In genomic region chr19:42996161-42996560, GRCh38 we compare ENCODE assay signal across 26 cellular contexts. TPM values are rescaled to one million over a fixed set of nuclear protein-coding genes. Genes with fewer than 3 reads are reported as not detected.
"Had no signal": no experiment of that assay in that cellular context is flagged by ENCODE, and none has a peak within 500 bp of the region (broad histone marks: within the 10 kb centered on the region; RNA-seq: fewer than 3 reads in every experiment).

No MANE protein-coding gene starts in this region.

RNA-seq across cellular contexts. Expression of gene PSG11, which starts 30.1 kb away (rescaled TPM):
- total RNA-seq: naive thymus-derived CD8-positive, alpha-beta T cell; natural killer cell; natural killer cell treated with Interleukin-12 subunit alpha and Interleukin-12 subunit beta and Interleukin-15 and Interleukin-18, amount 100 ng/mL, for 72 hours; neural crest cell; occipital lobe; omental fat pad; osteoblast; osteocyte; ovary; pancreas; posterior vena cava; progenitor cell of endocrine pancreas; prostate gland; psoas muscle; pulmonary artery endothelial cell; renal cortical epithelial cell; right atrium auricular region; right cardiac atrium; right lobe of liver; sciatic nerve; sigmoid colon; smooth muscle cell; spleen had no signal
- polyA plus RNA-seq: naive thymus-derived CD8-positive, alpha-beta T cell; neural cell; ovary; pancreas; right cardiac atrium; sigmoid colon; small intestine; smooth muscle cell; spleen had no signal

RNA-seq across cellular contexts. Expression of gene PSG7, which starts 59.2 kb away (rescaled TPM):
- total RNA-seq: naive thymus-derived CD8-positive, alpha-beta T cell; natural killer cell; natural killer cell treated with Interleukin-12 subunit alpha and Interleukin-12 subunit beta and Interleukin-15 and Interleukin-18, amount 100 ng/mL, for 72 hours; neural crest cell; occipital lobe; omental fat pad; osteoblast; osteocyte; ovary; pancreas; posterior vena cava; progenitor cell of endocrine pancreas; prostate gland; psoas muscle; pulmonary artery endothelial cell; renal cortical epithelial cell; right atrium auricular region; right cardiac atrium; right lobe of liver; sciatic nerve; sigmoid colon; skeletal muscle tissue; smooth muscle cell; spleen had no signal
- polyA plus RNA-seq: naive thymus-derived CD8-positive, alpha-beta T cell; neural cell; pancreas; right cardiac atrium; sigmoid colon; small intestine; smooth muscle cell; spleen had no signal
